Comparison of ENCODE assay signal across 1 cellular context in the genomic region with DNA sequence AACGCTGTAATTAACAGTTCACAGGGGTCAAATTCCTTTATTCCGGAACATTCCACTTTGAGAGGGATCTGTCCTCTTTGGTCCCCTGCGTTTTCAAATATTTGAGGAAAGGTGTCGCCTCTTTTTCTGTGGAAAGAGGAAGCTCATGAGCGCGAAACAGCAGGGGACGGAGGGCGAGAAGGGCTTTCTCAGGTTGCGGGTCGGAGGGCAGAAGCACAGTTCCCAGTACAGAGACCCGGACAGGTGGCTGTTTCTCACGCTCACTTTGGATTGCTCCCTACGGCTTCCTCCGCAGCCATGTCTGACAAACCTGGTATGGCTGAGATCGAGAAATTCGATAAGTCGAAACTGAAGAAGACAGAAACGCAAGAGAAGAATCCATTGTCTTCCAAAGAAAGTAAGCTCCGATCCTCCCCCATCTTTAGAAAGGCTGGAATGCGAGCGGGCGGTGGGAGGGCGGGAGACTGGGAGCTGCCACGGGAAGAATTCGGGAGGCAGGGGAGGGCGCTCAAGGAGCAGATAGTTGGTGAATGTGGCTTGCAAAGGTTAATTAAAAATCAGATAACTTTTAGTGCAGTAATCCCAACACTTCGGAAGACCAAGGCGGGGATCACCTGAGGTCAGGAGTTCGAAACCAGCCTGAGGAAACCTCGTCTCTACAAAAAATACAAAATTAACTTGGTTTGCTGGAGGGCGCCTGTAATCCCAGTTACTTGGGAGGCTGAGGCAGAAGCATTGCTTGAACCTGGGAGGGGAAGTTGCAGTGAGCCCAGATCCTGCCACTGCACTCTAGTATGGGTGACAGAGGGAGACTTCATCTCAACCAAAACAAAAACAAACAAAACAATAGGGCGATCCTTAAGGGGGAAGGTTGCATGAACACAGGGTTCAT.
TF ChIP-seq lines count a peak whose summit lies in the region.

No MANE protein-coding gene starts in this region.

TF ChIP-seq in SK-N-SH treated with all-trans-retinoic acid at 6 μM for 48 hours, 23 proteins besides CTCF, POLR2A, EP300 and RAD21 (continued from another document):
- TF ChIP-seq, protein P1, sequence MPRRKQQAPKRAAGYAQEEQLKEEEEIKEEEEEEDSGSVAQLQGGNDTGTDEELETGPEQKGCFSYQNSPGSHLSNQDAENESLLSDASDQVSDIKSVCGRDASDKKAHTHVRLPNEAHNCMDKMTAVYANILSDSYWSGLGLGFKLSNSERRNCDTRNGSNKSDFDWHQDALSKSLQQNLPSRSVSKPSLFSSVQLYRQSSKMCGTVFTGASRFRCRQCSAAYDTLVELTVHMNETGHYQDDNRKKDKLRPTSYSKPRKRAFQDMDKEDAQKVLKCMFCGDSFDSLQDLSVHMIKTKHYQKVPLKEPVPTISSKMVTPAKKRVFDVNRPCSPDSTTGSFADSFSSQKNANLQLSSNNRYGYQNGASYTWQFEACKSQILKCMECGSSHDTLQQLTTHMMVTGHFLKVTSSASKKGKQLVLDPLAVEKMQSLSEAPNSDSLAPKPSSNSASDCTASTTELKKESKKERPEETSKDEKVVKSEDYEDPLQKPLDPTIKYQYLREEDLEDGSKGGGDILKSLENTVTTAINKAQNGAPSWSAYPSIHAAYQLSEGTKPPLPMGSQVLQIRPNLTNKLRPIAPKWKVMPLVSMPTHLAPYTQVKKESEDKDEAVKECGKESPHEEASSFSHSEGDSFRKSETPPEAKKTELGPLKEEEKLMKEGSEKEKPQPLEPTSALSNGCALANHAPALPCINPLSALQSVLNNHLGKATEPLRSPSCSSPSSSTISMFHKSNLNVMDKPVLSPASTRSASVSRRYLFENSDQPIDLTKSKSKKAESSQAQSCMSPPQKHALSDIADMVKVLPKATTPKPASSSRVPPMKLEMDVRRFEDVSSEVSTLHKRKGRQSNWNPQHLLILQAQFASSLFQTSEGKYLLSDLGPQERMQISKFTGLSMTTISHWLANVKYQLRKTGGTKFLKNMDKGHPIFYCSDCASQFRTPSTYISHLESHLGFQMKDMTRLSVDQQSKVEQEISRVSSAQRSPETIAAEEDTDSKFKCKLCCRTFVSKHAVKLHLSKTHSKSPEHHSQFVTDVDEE (CRISPR knock-in tag; IDR thresholded peaks at IDR 0.05) = no peak
- TF ChIP-seq RARB (CRISPR knock-in tag; IDR thresholded peaks at IDR 0.05) = no peak
- TF ChIP-seq ZC3H10 (CRISPR knock-in tag; IDR thresholded peaks at IDR 0.05) = no peak
- TF ChIP-seq, protein P2, sequence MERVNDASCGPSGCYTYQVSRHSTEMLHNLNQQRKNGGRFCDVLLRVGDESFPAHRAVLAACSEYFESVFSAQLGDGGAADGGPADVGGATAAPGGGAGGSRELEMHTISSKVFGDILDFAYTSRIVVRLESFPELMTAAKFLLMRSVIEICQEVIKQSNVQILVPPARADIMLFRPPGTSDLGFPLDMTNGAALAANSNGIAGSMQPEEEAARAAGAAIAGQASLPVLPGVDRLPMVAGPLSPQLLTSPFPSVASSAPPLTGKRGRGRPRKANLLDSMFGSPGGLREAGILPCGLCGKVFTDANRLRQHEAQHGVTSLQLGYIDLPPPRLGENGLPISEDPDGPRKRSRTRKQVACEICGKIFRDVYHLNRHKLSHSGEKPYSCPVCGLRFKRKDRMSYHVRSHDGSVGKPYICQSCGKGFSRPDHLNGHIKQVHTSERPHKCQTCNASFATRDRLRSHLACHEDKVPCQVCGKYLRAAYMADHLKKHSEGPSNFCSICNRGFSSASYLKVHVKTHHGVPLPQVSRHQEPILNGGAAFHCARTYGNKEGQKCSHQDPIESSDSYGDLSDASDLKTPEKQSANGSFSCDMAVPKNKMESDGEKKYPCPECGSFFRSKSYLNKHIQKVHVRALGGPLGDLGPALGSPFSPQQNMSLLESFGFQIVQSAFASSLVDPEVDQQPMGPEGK (CRISPR knock-in tag; IDR thresholded peaks at IDR 0.05; ENCODE audit: borderline replicate concordance) = no peak
- no peak for TF ChIP-seq TCF4 (CRISPR knock-in tag; IDR thresholded peaks at IDR 0.05; ENCODE audit: borderline replicate concordance)
